8 cellular contexts compared by ENCODE assay signal in genomic region chr20:36848078-36848660, GRCh38. TPM values are rescaled to one million over a fixed set of nuclear protein-coding genes. Genes with fewer than 3 reads are reported as not detected.
A peak's percentile ranks its signal among the peaks of the same experiment; 100 is the strongest.
DNase-seq lines count a peak whose midpoint lies in the region; ATAC-seq and TF ChIP-seq lines count a peak whose summit lies in the region.

No MANE protein-coding gene starts in this region.

- POLR2A ChIA-PET in HEK293T (lab: Yijun Ruan, JAX): interaction anchor here (1.5 to 2.1 kb wide), 2 partner anchors 12 to 15 kb away, joined by 5 to 6 read pairs; a partner anchor contains a TSS

- no peaks in the 10 kb centered on the region for H3K36me3 ChIP-seq in lower lobe of right lung
- H3K36me3 ChIP-seq in thyroid gland: no peaks in the 10 kb centered on the region

- H3K9me3 ChIP-seq in lower lobe of right lung (no peaks in the 10 kb centered on the region), thyroid gland (no peaks in the 10 kb centered on the region)

- no peak for TF ChIP-seq CTCF in choroid plexus epithelial cell (conservative IDR thresholded peaks at IDR 0.05; ENCODE audit: low read depth, low read length)
- no peak for TF ChIP-seq CTCF in lower lobe of right lung (IDR thresholded peaks at IDR 0.05)
- TF ChIP-seq CTCF in thyroid gland (IDR thresholded peaks at IDR 0.05): no peak

- H3K27me3 Mint-ChIP-seq in effector memory CD8-positive, alpha-beta T cell: no peaks in the 10 kb centered on the region

- H3K4me3 ChIP-seq in choroid plexus epithelial cell (ENCODE audit: low read depth, low read length) (no peak overlapping the region), lower lobe of right lung (no peak overlapping the region), thyroid gland (replicated peaks in 1 of 3) (no peak overlapping the region)

- intact Hi-C loops in lower lobe of right lung (cut with DNase I): no loop called here
- intact Hi-C loops in thyroid gland (cut with DNase I): no loop called here

- no peaks in the 10 kb centered on the region for H3K9me3 Mint-ChIP-seq in effector memory CD8-positive, alpha-beta T cell

- peak; percentile 28 to 42 for ATAC-seq in lower lobe of right lung
- no peak for ATAC-seq in effector memory CD8-positive, alpha-beta T cell (replicated peaks)

- H3K27ac Mint-ChIP-seq in effector memory CD8-positive, alpha-beta T cell: no peak overlapping the region

- no peak overlapping the region for H3K4me3 Mint-ChIP-seq in effector memory CD8-positive, alpha-beta T cell

- CTCF ChIA-PET in HEK293T (lab: Yijun Ruan, JAX): interaction anchor here (1.0 to 3.6 kb wide), 3 partner anchors 12 to 74 kb away, joined by 4 to 25 read pairs (median 4); partner anchors contain the start of gene DSN1

- WGBS in thyroid gland, 2 donors: 68 to 86% methylated on average over 3 to 5 of the region's 6 CpGs

- H3K4me1 Mint-ChIP-seq in effector memory CD8-positive, alpha-beta T cell (ENCODE audit: low read depth in 2 of 2): peaks cover 4 to 5% of the 10 kb centered on the region in 2 donors

- H3K36me3 Mint-ChIP-seq in effector memory CD8-positive, alpha-beta T cell (ENCODE audit: insufficient read depth): no peaks in the 10 kb centered on the region

- H3K4me1 ChIP-seq in lower lobe of right lung (peaks cover 70% of the 10 kb centered on the region), thyroid gland (peaks cover 19 to 73% of the 10 kb centered on the region in 2 donors)

- DNase-seq in HT1080 (ENCODE audit: low read depth) (peak; percentile 88), choroid plexus epithelial cell (ENCODE audit: low read depth) (peak; percentile 82), lower lobe of right lung (no peak), thyroid gland (no peak), NCI-H1092 (lab: John Stamatoyannopoulos, UW) (no peak), SHP77 (lab: John Stamatoyannopoulos, UW) (no peak), HEK293T (ENCODE audit: extremely low spot score) (no peak)
- no peak for DNase-seq in effector memory CD8-positive, alpha-beta T cell

- peak overlapping the region; percentile 77 for H3K27ac ChIP-seq in lower lobe of right lung
- peak overlapping the region; percentile 48 to 82 (median 78) for H3K27ac ChIP-seq in thyroid gland

- no peaks in the 10 kb centered on the region for H3K27me3 ChIP-seq in lower lobe of right lung (ENCODE audit: low read depth)
- H3K27me3 ChIP-seq in thyroid gland: no peaks in the 10 kb centered on the region

- no peak for TF ChIP-seq POLR2A in thyroid gland (IDR thresholded peaks at IDR 0.05)

TF ChIP-seq in HEK293T, 16 proteins besides CTCF, POLR2A, EP300 and RAD21:
- TF ChIP-seq FOXM1 (IDR thresholded peaks at IDR 0.05; ENCODE audit: borderline replicate concordance) (no peak), SUZ12 (IDR thresholded peaks at IDR 0.05) (no peak), ZNF384 (IDR thresholded peaks at IDR 0.05) (no peak), PKNOX1 (IDR thresholded peaks at IDR 0.05) (no peak), HDGF (IDR thresholded peaks at IDR 0.05; ENCODE audit: borderline replicate concordance) (no peak)
TF ChIP-seq in HEK293T: peak in this region for 0.

RNA-seq across cellular contexts. Expression of gene TLDC2, which starts 27.8 kb away (rescaled TPM):
- total RNA-seq in HT1080 (2014; rRNA removed; shearing (Covaris generic)): not detected in 2 replicates
- not detected in 2 replicates for polyA plus RNA-seq in HT1080 (2015; cell fraction: cytosol; rRNA removed)
- 0.26 TPM in 1 of 2 replicates, not detected in the other for polyA plus RNA-seq in HT1080 (2015; cell fraction: nucleus; rRNA removed)
- 1.3 TPM for total RNA-seq in lower lobe of right lung
- 1 to 10 TPM in 2 of 4 donors, under 1 TPM in 2; 0.45 to 2.5 (median 1.1) TPM for total RNA-seq in thyroid gland

Comparison
In these comparisons a context has a peak if more than half of its experiments do, and no peak if none do; other contexts are left out.
1. DNase-seq: peak in HT1080 (single experiment) and choroid plexus epithelial cell (single experiment); none in lower lobe of right lung (single experiment), thyroid gland (0 of 2), effector memory CD8-positive, alpha-beta T cell (0 of 3), NCI-H1092 (single experiment), SHP77 (0 of 2) and HEK293T (single experiment).